ENCODE assay signal across 8 cellular contexts in the genomic region with DNA sequence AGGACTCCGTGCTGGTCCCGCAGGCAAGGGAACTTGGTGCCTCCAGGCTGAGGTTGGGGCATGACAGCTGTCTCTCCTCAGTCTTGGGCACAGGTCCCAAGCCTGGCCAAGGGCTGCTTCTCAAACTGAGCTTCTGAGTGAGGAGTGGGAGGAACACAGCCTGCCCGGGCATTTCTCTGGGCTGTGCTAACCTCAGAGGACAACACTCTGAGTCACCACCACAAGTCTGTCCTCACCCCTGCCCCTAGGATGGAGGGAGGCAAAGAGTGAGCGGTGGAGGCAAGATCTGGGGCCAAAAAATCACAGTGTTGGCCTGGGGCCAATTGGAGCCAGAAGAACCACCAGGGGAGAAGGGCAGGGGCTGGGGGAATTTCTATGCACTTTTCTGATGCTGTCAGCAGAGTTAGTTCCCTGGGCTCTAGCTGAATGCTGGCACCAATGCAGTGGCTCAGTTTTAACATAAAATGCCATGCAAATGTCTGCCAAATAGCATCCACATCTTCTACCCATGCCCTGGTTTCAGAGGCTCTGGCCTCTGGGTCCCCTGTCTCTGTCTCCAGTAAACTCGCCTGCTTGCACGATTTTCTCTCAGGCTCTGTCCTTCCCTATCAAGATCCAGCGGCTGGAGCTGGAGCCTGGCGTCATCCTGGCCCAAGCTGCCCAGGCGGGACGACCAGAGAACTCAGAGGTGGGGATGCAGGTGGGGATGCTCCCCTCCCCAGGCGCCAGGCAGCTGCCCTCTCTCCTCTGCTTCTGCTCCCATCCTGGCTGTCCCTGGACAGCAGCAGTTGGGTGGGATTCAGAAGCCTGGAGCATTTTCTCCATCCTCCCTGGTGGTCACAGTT. TPM values are rescaled to one million over a fixed set of nuclear protein-coding genes. Genes with fewer than 3 reads are reported as not detected.
DNase-seq lines count a peak whose midpoint lies in the region; ATAC-seq and TF ChIP-seq lines count a peak whose summit lies in the region.

No MANE protein-coding gene starts in this region.

- no peak for TF ChIP-seq CTCF in omental fat pad (IDR thresholded peaks at IDR 0.05)

- ATAC-seq in omental fat pad (ENCODE audit: low FRiP score) (peak; percentile 86), GM19463 (IDR thresholded peaks at IDR 0.05; ENCODE audit: unreplicated experiment) (no peak), GM21717 (IDR thresholded peaks at IDR 0.05; ENCODE audit: unreplicated experiment) (no peak)

- in situ Hi-C loops in Caki2 (cut with HindIII; ENCODE audit: low pct_unique_long_range_greater_than_20kb, low sequenced_read_pairs) = no loop called here

- DNase-seq in Caki2 (ENCODE audit: low read depth) = peak; percentile 34
- peak; percentile 64 for DNase-seq in NCI-H1694 (lab: John Stamatoyannopoulos, UW)
- peak; percentile 73 for DNase-seq in dedifferentiated amniotic fluid mesenchymal stem cell (ENCODE audit: extremely low spot score)
- no peak for DNase-seq in omental fat pad (ENCODE audit: low spot score)
- no peak for DNase-seq in D341Med (ENCODE audit: low spot score)
- no peak for DNase-seq in NCI-H1417 treated with DMSO at 0.1 percent for 48 hours (lab: John Stamatoyannopoulos, UW)

RNA-seq across cellular contexts. Expression of gene CDK18, which starts 11.0 kb away (rescaled TPM):
- 4.5 and 17.4 TPM in 2 replicates for total RNA-seq in Caki2 (2014; rRNA removed; shearing (Covaris generic); ENCODE audit: low replicate concordance)
- 1 to 10 TPM; 2.8 to 9.0 (median 5.3) TPM for total RNA-seq in omental fat pad

RNA-seq across cellular contexts. Expression of gene BLACAT1, which starts 37.6 kb away (rescaled TPM):
- 0.07 and 0.78 TPM in 2 replicates for total RNA-seq in Caki2 (2014; rRNA removed; shearing (Covaris generic); ENCODE audit: low replicate concordance)
- under 1 TPM in 2 of 4 donors, not detected in 2; 0.36 to 0.65 TPM for total RNA-seq in omental fat pad

Comparison
In these comparisons a context has a peak if more than half of its experiments do, and no peak if none do; other contexts are left out.
1. DNase-seq: peak in Caki2 (single experiment), NCI-H1694 (single experiment) and dedifferentiated amniotic fluid mesenchymal stem cell (single experiment); none in omental fat pad (single experiment), D341Med (single experiment) and NCI-H1417 treated with DMSO at 0.1 percent for 48 hours (single experiment).